In genomic region chr3:79018671-79019136, GRCh38 we compare ENCODE assay signal across 8 cellular contexts.
DNase-seq lines count a peak whose midpoint lies in the region; ATAC-seq and TF ChIP-seq lines count a peak whose summit lies in the region.

No MANE protein-coding gene starts in this region.

- DNase-seq in CD8-positive, alpha-beta T cell = peak in 4 of 7 experiments; percentile 10 to 50 (median 21)
- DNase-seq in OCI-M1 (lab: John Stamatoyannopoulos, UW) (peak; percentile 58), dedifferentiated amniotic fluid mesenchymal stem cell (ENCODE audit: extremely low spot score) (peak; percentile 46), left colon (peak; percentile 29 to 53)
- DNase-seq in stimulated activated naive CD8-positive, alpha-beta T cell treated with anti-CD3 and anti-CD28 coated beads, Interleukin-15, amount 100 ng/mL, for 72 hours = peak; percentile 21 to 54

- no peaks in the 10 kb centered on the region for H3K9me3 Mint-ChIP-seq in CD8-positive, alpha-beta T cell
- H3K9me3 Mint-ChIP-seq in stimulated activated naive CD8-positive, alpha-beta T cell treated with anti-CD3 and anti-CD28 coated beads, Interleukin-15, amount 100 ng/mL, for 72 hours = no peaks in the 10 kb centered on the region

- H3K4me3 ChIP-seq in CD8-positive, alpha-beta T cell (ENCODE audit: low read depth, low read length) = peak overlapping the region; percentile 32

- peak; percentile 68 for ATAC-seq in CD8-positive, alpha-beta T cell
- ATAC-seq in GM21786 (IDR thresholded peaks at IDR 0.05; ENCODE audit: unreplicated experiment) = peak; percentile 34
- peak; percentile 77 for ATAC-seq in left colon
- peak; percentile 72 for ATAC-seq in stimulated activated naive CD8-positive, alpha-beta T cell treated with anti-CD3 and anti-CD28 coated beads, Interleukin-15, amount 100 ng/mL, for 72 hours
- no peak for ATAC-seq in HG03342 (IDR thresholded peaks at IDR 0.05; ENCODE audit: unreplicated experiment)
- ATAC-seq in HG02970 (IDR thresholded peaks at IDR 0.05; ENCODE audit: low FRiP score, unreplicated experiment) = no peak

- H3K27ac ChIP-seq in CD8-positive, alpha-beta T cell (ENCODE audit: low read depth, low read length) = no peak overlapping the region

- peaks cover 5% of the 10 kb centered on the region for H3K4me1 Mint-ChIP-seq in CD8-positive, alpha-beta T cell (ENCODE audit: low read depth)
- H3K4me1 Mint-ChIP-seq in stimulated activated naive CD8-positive, alpha-beta T cell treated with anti-CD3 and anti-CD28 coated beads, Interleukin-15, amount 100 ng/mL, for 72 hours = peaks cover 8% of the 10 kb centered on the region

- no peak for TF ChIP-seq CTCF in CD8-positive, alpha-beta T cell (IDR thresholded peaks at IDR 0.05)

- no peak overlapping the region for H3K27ac Mint-ChIP-seq in CD8-positive, alpha-beta T cell
- no peak overlapping the region for H3K27ac Mint-ChIP-seq in stimulated activated naive CD8-positive, alpha-beta T cell treated with anti-CD3 and anti-CD28 coated beads, Interleukin-15, amount 100 ng/mL, for 72 hours

- no peaks in the 10 kb centered on the region for H3K27me3 ChIP-seq in CD8-positive, alpha-beta T cell (ENCODE audit: insufficient read depth, low read length)

- H3K4me3 Mint-ChIP-seq in CD8-positive, alpha-beta T cell = no peak overlapping the region
- H3K4me3 Mint-ChIP-seq in stimulated activated naive CD8-positive, alpha-beta T cell treated with anti-CD3 and anti-CD28 coated beads, Interleukin-15, amount 100 ng/mL, for 72 hours = no peak overlapping the region

- no peaks in the 10 kb centered on the region for H3K36me3 Mint-ChIP-seq in CD8-positive, alpha-beta T cell

- peaks cover 7% of the 10 kb centered on the region for H3K27me3 Mint-ChIP-seq in CD8-positive, alpha-beta T cell (ENCODE audit: low read depth)
- H3K27me3 Mint-ChIP-seq in stimulated activated naive CD8-positive, alpha-beta T cell treated with anti-CD3 and anti-CD28 coated beads, Interleukin-15, amount 100 ng/mL, for 72 hours = no peaks in the 10 kb centered on the region

- H3K36me3 ChIP-seq in CD8-positive, alpha-beta T cell (ENCODE audit: insufficient read depth, low read length) = no peaks in the 10 kb centered on the region

- no peaks in the 10 kb centered on the region for H3K9me3 ChIP-seq in CD8-positive, alpha-beta T cell (ENCODE audit: low read length)

- CTCF ChIA-PET in CD8-positive, alpha-beta T cell (lab: Charles Lee) = no interaction called here

- H3K4me1 ChIP-seq in CD8-positive, alpha-beta T cell (ENCODE audit: insufficient read depth, low read length) = peaks cover 3% of the 10 kb centered on the region

- intact Hi-C loops in CD8-positive, alpha-beta T cell (cut with DNase I, micrococcal nuclease) = no loop called here
- intact Hi-C loops in left colon (cut with DNase I, micrococcal nuclease) = no loop called here

- POLR2A ChIA-PET in CD8-positive, alpha-beta T cell (lab: Charles Lee) = interaction anchor here (1.0 kb wide), 1 partner anchor 279 kb away, joined by 3 read pairs; no protein-coding TSS in a partner anchor

Comparison
In these comparisons a context has a peak if more than half of its experiments do, and no peak if none do; other contexts are left out.
1. ATAC-seq: peak in CD8-positive, alpha-beta T cell (single experiment), GM21786 (single experiment), left colon (single experiment) and stimulated activated naive CD8-positive, alpha-beta T cell treated with anti-CD3 and anti-CD28 coated beads, Interleukin-15, amount 100 ng/mL, for 72 hours (single experiment); none in HG03342 (single experiment) and HG02970 (single experiment).
2. Peak in every context shown above with its lines, with median percentiles within 50 percentile points of each other: DNase-seq.